Comparison of ENCODE assay signal across 17 cellular contexts in genomic region chr12:12892670-12893290, GRCh38. TPM values are rescaled to one million over a fixed set of nuclear protein-coding genes. Genes with fewer than 3 reads are reported as not detected.
DNase-seq lines count a peak whose midpoint lies in the region; FAIRE-seq and TF ChIP-seq lines count a peak whose summit lies in the region.
"Had no signal": no experiment of that assay in that cellular context is flagged by ENCODE, and none has a peak within 500 bp of the region (broad histone marks: within the 10 kb centered on the region; RNA-seq: fewer than 3 reads in every experiment).

No MANE protein-coding gene starts in this region.

- dilution Hi-C loops in keratinocyte (cut with MboI; ENCODE audit: extremely low pct_ligation_motif_present, low sequenced_read_pairs): no loop called here

- in situ Hi-C loops in astrocyte of the spinal cord (cut with HindIII; ENCODE audit: low sequenced_read_pairs) (no loop called here), KBM-7 (cut with MboI; ENCODE audit: low pct_unique_long_range_greater_than_20kb, low sequenced_read_pairs) (no loop called here)

- H3K4me2 ChIP-seq in keratinocyte (ENCODE audit: control insufficient read depth, extremely low read depth, insufficient read depth, low read depth, low read length): peak overlapping the region; percentile 93

- H3K9me3 ChIP-seq in keratinocyte (ENCODE audit: control insufficient read depth, low read depth, low read length): no peaks in the 10 kb centered on the region
- no peaks in the 10 kb centered on the region for H3K9me3 ChIP-seq in suprapubic skin
- H3K9me3 ChIP-seq: gastroesophageal sphincter, SJSA1 had no signal

- 67% methylated on average over 14 of the region's 14 CpGs for WGBS in suprapubic skin

- no peak for TF ChIP-seq POLR2A in suprapubic skin (IDR thresholded peaks at IDR 0.05)

- H2AFZ ChIP-seq in keratinocyte (ENCODE audit: control insufficient read depth, low read length): no peak overlapping the region

- no peak for TF ChIP-seq EP300 in suprapubic skin (IDR thresholded peaks at IDR 0.05)

- no peaks in the 10 kb centered on the region for H3K9me1 ChIP-seq in keratinocyte (ENCODE audit: control insufficient read depth, extremely low read depth, insufficient read depth, low read length)

- H3K4me3 ChIP-seq in HFF-Myc (replicated peaks; ENCODE audit: low read depth, low read length): peak overlapping the region; percentile 51
- peak overlapping the region; percentile 56 for H3K4me3 ChIP-seq in astrocyte of the spinal cord (ENCODE audit: low read depth, low read length)
- H3K4me3 ChIP-seq in keratinocyte (ENCODE audit: control insufficient read depth in 2 of 3, extremely low read depth in 1 of 3, insufficient read depth in 2 of 3, low read depth in 1 of 3, low read length in 3 of 3): peak overlapping the region; percentile 40 to 75 (median 55)
- peak overlapping the region; percentile 56 for H3K4me3 ChIP-seq in suprapubic skin

- H3K27ac ChIP-seq in keratinocyte (ENCODE audit: control insufficient read depth, insufficient read depth, low read length): peak overlapping the region; percentile 30
- no peak overlapping the region for H3K27ac ChIP-seq in suprapubic skin
- H3K27ac ChIP-seq: SJSA1 had no signal

- no peak for TF ChIP-seq CTCF in HFF-Myc (IDR thresholded peaks at IDR 0.05; ENCODE audit: low read depth, low read length, missing control alignments)
- no peak for TF ChIP-seq CTCF in astrocyte of the spinal cord (IDR thresholded peaks at IDR 0.05; ENCODE audit: low read depth, low read length)
- TF ChIP-seq CTCF in keratinocyte (optimal IDR thresholded peaks at IDR 0.05 in 1 of 3, IDR thresholded peaks at IDR 0.05 in 1 of 3, conservative IDR thresholded peaks at IDR 0.05 in 1 of 3; ENCODE audit: extremely low read depth in 1 of 3, insufficient read depth in 2 of 3, low read length in 3 of 3): no peak
- TF ChIP-seq CTCF in suprapubic skin (IDR thresholded peaks at IDR 0.05): no peak

- no peaks in the 10 kb centered on the region for H3K36me3 ChIP-seq in keratinocyte (ENCODE audit: control insufficient read depth in 2 of 2, extremely low read depth in 1 of 2, insufficient read depth in 2 of 2, low read length in 2 of 2)
- no peaks in the 10 kb centered on the region for H3K36me3 ChIP-seq in suprapubic skin
- H3K36me3 ChIP-seq: gastroesophageal sphincter, SJSA1 had no signal

- no peaks in the 10 kb centered on the region for H3K27me3 ChIP-seq in keratinocyte (ENCODE audit: control insufficient read depth, extremely low read depth, insufficient read depth, low read length)
- peaks cover 4% of the 10 kb centered on the region for H3K27me3 ChIP-seq in suprapubic skin
- H3K27me3 ChIP-seq: SJSA1 had no signal

- peaks cover 45% of the 10 kb centered on the region for H3K4me1 ChIP-seq in keratinocyte (ENCODE audit: control insufficient read depth, extremely low read depth, insufficient read depth, low read length)
- peaks cover 24% of the 10 kb centered on the region for H3K4me1 ChIP-seq in suprapubic skin

- no peak for FAIRE-seq in keratinocyte (lab: Jason Lieb, UNC)

- peaks cover 39% of the 10 kb centered on the region for H3K79me2 ChIP-seq in keratinocyte (ENCODE audit: control insufficient read depth, insufficient read depth, low read length)

- H4K20me1 ChIP-seq in keratinocyte (ENCODE audit: control insufficient read depth, extremely low read depth, insufficient read depth, low read length): no peaks in the 10 kb centered on the region

- H3K9ac ChIP-seq in keratinocyte (ENCODE audit: control insufficient read depth, extremely low read depth, insufficient read depth, low read length): peak overlapping the region; percentile 48

- DNase-seq in HFF-Myc (ENCODE audit: extremely low read depth, low read depth) (no peak), astrocyte of the spinal cord (ENCODE audit: low read depth, low spot score) (no peak), keratinocyte (ENCODE audit: low read depth, low spot score) (no peak), suprapubic skin (ENCODE audit: low spot score in 2 of 2) (no peak), KBM-7 (no peak), activated T-cell treated with anti-CD3 and anti-CD28 coated beads for 4 hours (no peak), GM19238 (ENCODE audit: insufficient read length, low spot score) (no peak)
- DNase-seq in stimulated activated naive CD4-positive, alpha-beta T cell (lab: John Stamatoyannopoulos, UW): no peak
- DNase-seq: CD8-positive, alpha-beta memory T cell; cerebellar nuclear complex; NCI-H510A; right cardiac atrium had no signal

RNA-seq across cellular contexts. Expression of gene GPRC5A, which starts 1.4 kb away (rescaled TPM):
- polyA plus RNA-seq in keratinocyte: 25.5 to 73.6 TPM (median 28.8 TPM) in 3 replicates
- 7.3 TPM for polyA plus RNA-seq in keratinocyte (2011; ENCODE audit: low read depth)
- 14.9 and 26.4 TPM in 2 replicates for polyA plus RNA-seq in keratinocyte (2011; cell fraction: cytosol; rRNA removed)
- polyA plus RNA-seq in keratinocyte (2011; cell fraction: nucleus; rRNA removed): 98.1 and 149 TPM in 2 replicates
- 21.0 and 27.1 TPM in 2 replicates for polyA plus RNA-seq in keratinocyte (2012; ENCODE audit: low replicate concordance)
- 103 to 158 TPM (median 139 TPM) in 3 replicates for polyA minus RNA-seq in keratinocyte
- polyA minus RNA-seq in keratinocyte (2011; cell fraction: cytosol; rRNA and poly(A)+ RNA removed): 30.7 TPM
- polyA minus RNA-seq in keratinocyte (2011; cell fraction: nucleus; rRNA and poly(A)+ RNA removed): 106 and 122 TPM in 2 replicates
- 10 to 100 TPM in 1 of 4 donors, 1 to 10 TPM in 3; 4.0 to 11.0 (median 7.2) TPM for total RNA-seq in suprapubic skin
- total RNA-seq: activated T-helper 2 cell treated with anti-CD3 and anti-CD28 coated beads, Interferon-gamma antibody, Interleukin-2, Interleukin-4, amounts not matched to agents 10 μg/mL and 5 μg/mL and 100 μg/mL, durations not matched to agents 14 hours and 24 hours and 36 hours; CD8-positive, alpha-beta memory T cell had no signal
- polyA plus RNA-seq: CD8-positive, alpha-beta memory T cell had no signal

RNA-seq across cellular contexts. Expression of gene GPRC5D, which starts 59.2 kb away (rescaled TPM):
- 0.08 to 0.32 TPM (median 0.19 TPM) in 3 replicates for polyA plus RNA-seq in keratinocyte
- polyA plus RNA-seq in keratinocyte (2011; ENCODE audit: low read depth): not detected
- polyA plus RNA-seq in keratinocyte (2011; cell fraction: cytosol; rRNA removed): 0.12 and 0.36 TPM in 2 replicates
- 0.20 TPM in 1 of 2 replicates, not detected in the other for polyA plus RNA-seq in keratinocyte (2011; cell fraction: nucleus; rRNA removed)
- polyA plus RNA-seq in keratinocyte (2012; ENCODE audit: low replicate concordance): 0.52 and 1.2 TPM in 2 replicates
- 0.86 to 1.7 TPM in 2 of 3 replicates, not detected in the other for polyA minus RNA-seq in keratinocyte
- polyA minus RNA-seq in keratinocyte (2011; cell fraction: cytosol; rRNA and poly(A)+ RNA removed): not detected
- polyA minus RNA-seq in keratinocyte (2011; cell fraction: nucleus; rRNA and poly(A)+ RNA removed): not detected in 2 replicates
- total RNA-seq in suprapubic skin: 10 to 100 TPM in 2 of 4 donors, 1 to 10 TPM in 1, not detected in 1; 2.2 to 97.6 (median 13.4) TPM
- total RNA-seq: activated T-helper 2 cell treated with anti-CD3 and anti-CD28 coated beads, Interferon-gamma antibody, Interleukin-2, Interleukin-4, amounts not matched to agents 10 μg/mL and 5 μg/mL and 100 μg/mL, durations not matched to agents 14 hours and 24 hours and 36 hours; CD8-positive, alpha-beta memory T cell; gastroesophageal sphincter; lung microvascular endothelial cell; M059J; right cardiac atrium; SJSA1 had no signal
- polyA plus RNA-seq: right cardiac atrium had no signal
